In genomic region chr13:106362637-106363036, GRCh38 we compare ENCODE assay signal across 29 cellular contexts.
"Had no signal": no experiment of that assay in that cellular context is flagged by ENCODE, and none has a peak within 500 bp of the region (broad histone marks: within the 10 kb centered on the region; RNA-seq: fewer than 3 reads in every experiment).

No MANE protein-coding gene starts in this region.

- H3K36me3 Mint-ChIP-seq: memory B cell; naive thymus-derived CD4-positive, alpha-beta T cell had no signal

- H3K9me3 ChIP-seq: colonic mucosa, thoracic aorta had no signal

- H3K27me3 ChIP-seq: colonic mucosa, gastroesophageal sphincter, hepatocyte, neural progenitor cell had no signal

- H3K4me3 Mint-ChIP-seq: activated CD8-positive, alpha-beta T cell treated with anti-CD3 and anti-CD28 coated beads for 36 hours; activated T-cell treated with anti-CD3 and anti-CD28 coated beads, Interleukin-2, amount 50 U/mL, for 4 hours; activated T-helper 17 cell treated with anti-CD3 and anti-CD28 coated beads, Interleukin-2, amount 50 U/mL, for 72 hours; memory B cell; naive thymus-derived CD4-positive, alpha-beta T cell; neural progenitor cell; stimulated activated naive CD8-positive, alpha-beta T cell treated with anti-CD3 and anti-CD28 coated beads, Interleukin-15, Interleukin-2, amounts not matched to agents 100 ng/mL and 50 ng/mL, for 24 hours; T-helper 17 cell; WTC11 had no signal

- H3K9ac ChIP-seq: neural progenitor cell had no signal

- H2AFZ ChIP-seq: hepatocyte, neural progenitor cell had no signal

- FAIRE-seq: endometrium, kidney, urothelium cell line had no signal

- H3K4me1 Mint-ChIP-seq: activated T-helper 17 cell treated with anti-CD3 and anti-CD28 coated beads, Interleukin-2, amount 50 U/mL, for 72 hours; memory B cell; naive thymus-derived CD4-positive, alpha-beta T cell; T-helper 17 cell had no signal

- H3K27ac ChIP-seq: colonic mucosa, gastroesophageal sphincter, hepatocyte, neural progenitor cell, thoracic aorta had no signal

- H3K4me2 ChIP-seq: hepatocyte, neural progenitor cell had no signal

- H3K4me3 ChIP-seq: colonic mucosa, gastroesophageal sphincter, hepatocyte, neural progenitor cell, thoracic aorta had no signal

- DNase-seq: activated CD4-positive, alpha-beta T cell treated with anti-CD3 and anti-CD28 coated beads for 1 hour; activated CD4-positive, alpha-beta T cell treated with anti-CD3 and anti-CD28 coated beads, Interleukin-2, amount 50 U/mL, for 1 hour; activated CD8-positive, alpha-beta T cell treated with anti-CD3 and anti-CD28 coated beads for 36 hours; activated gamma-delta T cell treated with Interleukin-2 at 50 U/mL for 16 hours; activated naive CD4-positive, alpha-beta T cell treated with anti-CD3 and anti-CD28 coated beads, Interleukin-2, amount 50 U/mL, for 16 hours; activated T-cell treated with anti-CD3 and anti-CD28 coated beads, Interleukin-2, amount 50 U/mL, for 4 hours; cerebellar nuclear complex; colonic mucosa; effector CD8-positive, alpha-beta T cell; erythroblast; kidney; left colon; midbrain; naive thymus-derived CD4-positive, alpha-beta T cell; occipital lobe; right cardiac atrium; stimulated activated CD4-positive, alpha-beta T cell treated with anti-CD3 and anti-CD28 coated beads, Interleukin-2, amount 100 ng/mL, for 48 hours; T-helper 17 cell; trophoblast cell had no signal

- H3K27me3 Mint-ChIP-seq: memory B cell; stimulated activated naive CD8-positive, alpha-beta T cell treated with anti-CD3 and anti-CD28 coated beads, Interleukin-15, Interleukin-2, amounts not matched to agents 100 ng/mL and 50 ng/mL, for 24 hours had no signal

- H3K79me2 ChIP-seq: hepatocyte had no signal

- H3K36me3 ChIP-seq: colonic mucosa, gastroesophageal sphincter, neural progenitor cell, thoracic aorta had no signal

- H3K4me1 ChIP-seq: colonic mucosa, gastroesophageal sphincter had no signal

- H3K27ac Mint-ChIP-seq: activated CD8-positive, alpha-beta T cell treated with anti-CD3 and anti-CD28 coated beads for 36 hours; activated T-helper 17 cell treated with anti-CD3 and anti-CD28 coated beads, Interleukin-2, amount 50 U/mL, for 72 hours; memory B cell; naive thymus-derived CD4-positive, alpha-beta T cell; neural progenitor cell; stimulated activated naive CD8-positive, alpha-beta T cell treated with anti-CD3 and anti-CD28 coated beads, Interleukin-15, Interleukin-2, amounts not matched to agents 100 ng/mL and 50 ng/mL, for 24 hours; T-helper 17 cell; WTC11 had no signal
